Comparison of ENCODE assay signal across 1 cellular context in genomic region chr12:64685605-64686004, GRCh38.
TF ChIP-seq lines count a peak whose summit lies in the region.

No MANE protein-coding gene starts in this region.

TF ChIP-seq in H1, 55 proteins besides CTCF, POLR2A, EP300 and RAD21 (continued from another document):
- TF ChIP-seq USF2 (IDR thresholded peaks at IDR 0.05; ENCODE audit: low read length) (no peak), NANOG (IDR thresholded peaks at IDR 0.05; ENCODE audit: insufficient read depth, low read depth, low read length, poor library complexity, severe bottlenecking) (no peak), SRF (IDR thresholded peaks at IDR 0.05; ENCODE audit: low read depth, low read length) (no peak), BRCA1 (IDR thresholded peaks at IDR 0.05; ENCODE audit: low read depth, low read length) (no peak), POU5F1 (IDR thresholded peaks at IDR 0.05; ENCODE audit: low read depth, low read length) (no peak), ATF3 (IDR thresholded peaks at IDR 0.05; ENCODE audit: insufficient read depth, low read depth, low read length) (no peak), SIRT6 (IDR thresholded peaks at IDR 0.05; ENCODE audit: low read length) (no peak)
TF ChIP-seq in H1: peak in this region for 0.
